Comparison of ENCODE assay signal across 23 cellular contexts in the genomic region with DNA sequence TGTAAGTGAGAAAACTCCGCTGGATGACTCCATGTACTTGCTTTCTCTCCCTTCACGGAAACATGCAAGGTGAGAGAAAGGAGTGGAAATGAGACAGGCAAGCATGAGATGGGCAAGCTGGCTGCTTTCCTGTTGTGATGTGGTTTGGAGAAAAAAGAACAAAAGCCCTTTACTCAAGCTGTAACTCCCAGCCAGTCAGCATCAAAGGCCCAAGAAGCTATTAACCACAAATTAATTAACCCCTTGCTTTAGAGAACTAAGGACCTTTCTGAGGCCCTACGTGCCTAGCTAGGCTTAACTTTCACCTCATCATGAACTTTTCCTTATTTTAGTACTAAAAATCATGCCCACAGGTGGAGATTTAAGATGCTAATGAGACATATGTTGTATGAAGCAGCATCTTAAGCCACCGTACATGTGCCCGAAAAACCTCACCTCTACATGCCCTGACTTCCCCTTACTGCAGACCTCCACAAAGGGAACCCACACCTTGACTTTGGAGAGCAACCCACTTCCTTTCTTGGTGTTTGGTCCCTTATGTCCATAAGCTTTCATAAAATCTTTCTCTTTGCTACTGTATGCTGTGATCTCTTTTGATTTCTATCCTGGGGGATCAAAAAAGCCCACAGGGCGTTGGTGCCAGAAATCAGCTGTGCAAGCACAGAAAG.
DNase-seq lines count a peak whose midpoint lies in the region; ATAC-seq and TF ChIP-seq lines count a peak whose summit lies in the region.
"Had no signal": no experiment of that assay in that cellular context is flagged by ENCODE, and none has a peak within 500 bp of the region (broad histone marks: within the 10 kb centered on the region; RNA-seq: fewer than 3 reads in every experiment).

No MANE protein-coding gene starts in this region.

- no peak for DNase-seq in activated T-cell treated with anti-CD3 and anti-CD28 coated beads, Interleukin-2, amount 50 U/mL, for 24 hours
- no peak for DNase-seq in activated T-cell treated with anti-CD3 and anti-CD28 coated beads, Interleukin-2, amount 50 U/mL, for 48 hours
- DNase-seq in GM12865 (ENCODE audit: low read depth) (peak; percentile 21), T-helper 22 cell (ENCODE audit: low read depth) (peak; percentile 16), GM13977 (ENCODE audit: low spot score) (no peak), mesenteric fat pad (ENCODE audit: low spot score) (no peak)
- DNase-seq in naive thymus-derived CD8-positive, alpha-beta T cell = no peak
- no peak for DNase-seq in stimulated activated naive CD4-positive, alpha-beta T cell treated with Interleukin-2 at 50 U/mL for 16 hours (lab: John Stamatoyannopoulos, UW)
- DNase-seq: activated CD4-positive, CD25-positive, alpha-beta regulatory T cell treated with anti-CD3 and anti-CD28 coated beads, Interleukin-2, amount 50 U/mL, for 72 hours; amniotic stem cell; left cardiac atrium; mesendoderm; NCI-H1092; NCI-H2029; NCI-H446; nephron progenitor cell; stimulated activated CD4-positive, alpha-beta T cell treated with anti-CD3 and anti-CD28 coated beads, Interleukin-2, amount 100 ng/mL, for 48 hours; uterus had no signal

- H3K27me3 Mint-ChIP-seq in activated T-cell treated with anti-CD3 and anti-CD28 coated beads, Interleukin-2, amount 50 U/mL, for 24 hours = peaks cover 40% of the 10 kb centered on the region
- H3K27me3 Mint-ChIP-seq in naive thymus-derived CD8-positive, alpha-beta T cell = peaks cover 24 to 69% (median 44%) of the 10 kb centered on the region in 5 donors

- H3K36me3 Mint-ChIP-seq in activated T-cell treated with anti-CD3 and anti-CD28 coated beads, Interleukin-2, amount 50 U/mL, for 24 hours (ENCODE audit: low read depth) = no peaks in the 10 kb centered on the region
- peaks cover 0 to 2% (median 0%) of the 10 kb centered on the region in 3 donors for H3K36me3 Mint-ChIP-seq in naive thymus-derived CD8-positive, alpha-beta T cell

- peaks cover 30% of the 10 kb centered on the region for H3K4me1 Mint-ChIP-seq in activated T-cell treated with anti-CD3 and anti-CD28 coated beads, Interleukin-2, amount 50 U/mL, for 24 hours (ENCODE audit: low read depth)
- H3K4me1 Mint-ChIP-seq in naive thymus-derived CD8-positive, alpha-beta T cell = peaks cover 11 to 41% (median 30%) of the 10 kb centered on the region in 4 donors

- POLR2A ChIA-PET in naive thymus-derived CD8-positive, alpha-beta T cell (lab: Charles Lee) = no interaction called here

- in situ Hi-C loops in GM13977 (cut with MboI; ENCODE audit: low pct_unique_long_range_greater_than_20kb, low sequenced_read_pairs, unreplicated experiment) = no loop called here

- no peak overlapping the region for H3K4me3 ChIP-seq in GM12865 (ENCODE audit: low read depth, low read length)
- H3K4me3 ChIP-seq: cardiac muscle cell, esophagus muscularis mucosa, gastroesophageal sphincter, prostate gland, suprapubic skin, uterus had no signal

- no peak for TF ChIP-seq CTCF in GM12865 (IDR thresholded peaks at IDR 0.05; ENCODE audit: insufficient read depth, low read depth, low read length, missing control alignments)
- TF ChIP-seq CTCF in GM13977 (IDR thresholded peaks at IDR 0.05; ENCODE audit: extremely low read depth, insufficient read depth, missing control alignments) = no peak

- ATAC-seq in naive thymus-derived CD8-positive, alpha-beta T cell = peak in 1 of 2 donors; percentile 43
- ATAC-seq: gastroesophageal sphincter, left cardiac atrium had no signal

- H3K9me3 Mint-ChIP-seq in activated T-cell treated with anti-CD3 and anti-CD28 coated beads, Interleukin-2, amount 50 U/mL, for 24 hours = no peaks in the 10 kb centered on the region
- no peaks in the 10 kb centered on the region for H3K9me3 Mint-ChIP-seq in naive thymus-derived CD8-positive, alpha-beta T cell

- no peak overlapping the region for H3K4me3 Mint-ChIP-seq in activated T-cell treated with anti-CD3 and anti-CD28 coated beads, Interleukin-2, amount 50 U/mL, for 24 hours
- H3K4me3 Mint-ChIP-seq in naive thymus-derived CD8-positive, alpha-beta T cell = peak overlapping the region in 6 of 10 donors; percentile 16 to 52 (median 34)
- H3K4me3 Mint-ChIP-seq: nephron progenitor cell had no signal

- H3K27ac Mint-ChIP-seq in activated T-cell treated with anti-CD3 and anti-CD28 coated beads, Interleukin-2, amount 50 U/mL, for 24 hours = peak overlapping the region; percentile 48
- peak overlapping the region in 1 of 10 donors; percentile 42 for H3K27ac Mint-ChIP-seq in naive thymus-derived CD8-positive, alpha-beta T cell
- H3K27ac Mint-ChIP-seq: nephron progenitor cell had no signal

Comparison
In these comparisons a context has a peak if more than half of its experiments do, and no peak if none do; other contexts are left out.
1. DNase-seq: peak in GM12865 (single experiment) and T-helper 22 cell (single experiment); none in activated T-cell treated with anti-CD3 and anti-CD28 coated beads, Interleukin-2, amount 50 U/mL, for 24 hours (single experiment), activated T-cell treated with anti-CD3 and anti-CD28 coated beads, Interleukin-2, amount 50 U/mL, for 48 hours (0 of 2), naive thymus-derived CD8-positive, alpha-beta T cell (0 of 10), stimulated activated naive CD4-positive, alpha-beta T cell treated with Interleukin-2 at 50 U/mL for 16 hours (single experiment), GM13977 (single experiment) and mesenteric fat pad (single experiment).